2 cellular contexts compared by ENCODE assay signal in the genomic region with DNA sequence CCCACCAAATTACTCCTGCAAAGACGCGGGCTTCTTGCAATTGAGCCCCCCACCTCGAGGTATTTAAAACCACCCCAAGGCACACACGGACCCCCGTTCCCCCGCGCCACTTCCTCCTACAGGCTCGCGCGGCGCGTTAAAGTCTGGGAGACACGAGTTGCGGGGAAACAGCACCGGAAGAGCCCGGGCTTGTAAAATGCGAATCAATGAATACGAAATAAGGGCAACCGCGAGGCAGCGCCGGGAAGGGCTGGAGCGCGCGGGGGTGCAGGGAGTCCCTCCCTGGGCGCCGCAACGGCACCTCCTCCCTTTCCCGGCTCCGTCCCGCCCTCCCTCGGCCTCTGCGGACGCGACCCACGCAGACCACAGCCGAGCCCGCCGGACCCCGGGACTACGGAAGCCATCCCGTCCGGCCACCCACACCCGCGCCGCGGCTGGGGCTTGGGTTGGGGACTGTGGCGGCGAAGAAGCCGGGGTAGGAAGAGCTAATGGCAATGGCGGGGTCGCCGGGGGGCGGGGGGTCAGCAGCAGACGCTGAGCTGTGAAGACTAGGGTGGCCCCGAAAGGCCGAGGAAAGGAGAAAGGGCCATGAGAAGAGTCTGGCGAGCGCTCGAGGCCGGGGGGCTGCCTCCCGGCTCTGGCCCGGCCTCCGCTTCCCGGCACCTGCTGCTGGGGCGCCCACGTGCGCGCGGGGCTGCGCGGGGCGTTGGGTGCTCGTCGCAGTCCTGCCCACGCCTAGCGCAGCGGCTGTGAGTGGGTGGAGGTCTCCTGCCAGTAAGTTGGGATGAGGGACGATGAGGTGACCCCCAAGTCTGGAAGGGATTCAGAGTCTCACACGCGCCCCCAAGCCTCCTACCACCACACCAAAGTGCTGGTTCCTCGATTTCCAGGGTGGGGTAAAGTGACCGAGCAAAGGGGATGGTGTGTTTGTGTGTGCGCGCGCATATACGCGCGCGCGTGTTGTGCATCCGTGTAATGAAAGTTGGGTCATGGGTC.
TF ChIP-seq lines count a peak whose summit lies in the region.

No MANE protein-coding gene starts in this region.

TF ChIP-seq in liver, 16 proteins besides CTCF, POLR2A, EP300 and RAD21:
- TF ChIP-seq, protein P1, sequence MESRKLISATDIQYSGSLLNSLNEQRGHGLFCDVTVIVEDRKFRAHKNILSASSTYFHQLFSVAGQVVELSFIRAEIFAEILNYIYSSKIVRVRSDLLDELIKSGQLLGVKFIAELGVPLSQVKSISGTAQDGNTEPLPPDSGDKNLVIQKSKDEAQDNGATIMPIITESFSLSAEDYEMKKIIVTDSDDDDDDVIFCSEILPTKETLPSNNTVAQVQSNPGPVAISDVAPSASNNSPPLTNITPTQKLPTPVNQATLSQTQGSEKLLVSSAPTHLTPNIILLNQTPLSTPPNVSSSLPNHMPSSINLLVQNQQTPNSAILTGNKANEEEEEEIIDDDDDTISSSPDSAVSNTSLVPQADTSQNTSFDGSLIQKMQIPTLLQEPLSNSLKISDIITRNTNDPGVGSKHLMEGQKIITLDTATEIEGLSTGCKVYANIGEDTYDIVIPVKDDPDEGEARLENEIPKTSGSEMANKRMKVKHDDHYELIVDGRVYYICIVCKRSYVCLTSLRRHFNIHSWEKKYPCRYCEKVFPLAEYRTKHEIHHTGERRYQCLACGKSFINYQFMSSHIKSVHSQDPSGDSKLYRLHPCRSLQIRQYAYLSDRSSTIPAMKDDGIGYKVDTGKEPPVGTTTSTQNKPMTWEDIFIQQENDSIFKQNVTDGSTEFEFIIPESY (IDR thresholded peaks at IDR 0.05), result no peak
- TF ChIP-seq GABPA (IDR thresholded peaks at IDR 0.05 in 1 of 2, conservative IDR thresholded peaks at IDR 0.05 in 1 of 2) (no peak), EGR1 (IDR thresholded peaks at IDR 0.05; ENCODE audit: low read depth in 2 of 2) (no peak), FOXA2 (IDR thresholded peaks at IDR 0.05) (no peak), JUND (IDR thresholded peaks at IDR 0.05) (no peak), YY1 (IDR thresholded peaks at IDR 0.05) (no peak), SP1 (IDR thresholded peaks at IDR 0.05) (no peak), RXRA (IDR thresholded peaks at IDR 0.05) (no peak), TAF1 (conservative IDR thresholded peaks at IDR 0.05) (no peak), HNF4G (IDR thresholded peaks at IDR 0.05) (no peak), HNF4A (conservative IDR thresholded peaks at IDR 0.05) (no peak)
- TF ChIP-seq, protein P2, sequence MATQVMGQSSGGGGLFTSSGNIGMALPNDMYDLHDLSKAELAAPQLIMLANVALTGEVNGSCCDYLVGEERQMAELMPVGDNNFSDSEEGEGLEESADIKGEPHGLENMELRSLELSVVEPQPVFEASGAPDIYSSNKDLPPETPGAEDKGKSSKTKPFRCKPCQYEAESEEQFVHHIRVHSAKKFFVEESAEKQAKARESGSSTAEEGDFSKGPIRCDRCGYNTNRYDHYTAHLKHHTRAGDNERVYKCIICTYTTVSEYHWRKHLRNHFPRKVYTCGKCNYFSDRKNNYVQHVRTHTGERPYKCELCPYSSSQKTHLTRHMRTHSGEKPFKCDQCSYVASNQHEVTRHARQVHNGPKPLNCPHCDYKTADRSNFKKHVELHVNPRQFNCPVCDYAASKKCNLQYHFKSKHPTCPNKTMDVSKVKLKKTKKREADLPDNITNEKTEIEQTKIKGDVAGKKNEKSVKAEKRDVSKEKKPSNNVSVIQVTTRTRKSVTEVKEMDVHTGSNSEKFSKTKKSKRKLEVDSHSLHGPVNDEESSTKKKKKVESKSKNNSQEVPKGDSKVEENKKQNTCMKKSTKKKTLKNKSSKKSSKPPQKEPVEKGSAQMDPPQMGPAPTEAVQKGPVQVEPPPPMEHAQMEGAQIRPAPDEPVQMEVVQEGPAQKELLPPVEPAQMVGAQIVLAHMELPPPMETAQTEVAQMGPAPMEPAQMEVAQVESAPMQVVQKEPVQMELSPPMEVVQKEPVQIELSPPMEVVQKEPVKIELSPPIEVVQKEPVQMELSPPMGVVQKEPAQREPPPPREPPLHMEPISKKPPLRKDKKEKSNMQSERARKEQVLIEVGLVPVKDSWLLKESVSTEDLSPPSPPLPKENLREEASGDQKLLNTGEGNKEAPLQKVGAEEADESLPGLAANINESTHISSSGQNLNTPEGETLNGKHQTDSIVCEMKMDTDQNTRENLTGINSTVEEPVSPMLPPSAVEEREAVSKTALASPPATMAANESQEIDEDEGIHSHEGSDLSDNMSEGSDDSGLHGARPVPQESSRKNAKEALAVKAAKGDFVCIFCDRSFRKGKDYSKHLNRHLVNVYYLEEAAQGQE (IDR thresholded peaks at IDR 0.05), result no peak
- TF ChIP-seq, protein P3, sequence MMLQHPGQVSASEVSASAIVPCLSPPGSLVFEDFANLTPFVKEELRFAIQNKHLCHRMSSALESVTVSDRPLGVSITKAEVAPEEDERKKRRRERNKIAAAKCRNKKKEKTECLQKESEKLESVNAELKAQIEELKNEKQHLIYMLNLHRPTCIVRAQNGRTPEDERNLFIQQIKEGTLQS (IDR thresholded peaks at IDR 0.05), result no peak

TF ChIP-seq in HepG2, 621 proteins besides CTCF, POLR2A, EP300 and RAD21 (continued from another document):
- TF ChIP-seq, protein P4, sequence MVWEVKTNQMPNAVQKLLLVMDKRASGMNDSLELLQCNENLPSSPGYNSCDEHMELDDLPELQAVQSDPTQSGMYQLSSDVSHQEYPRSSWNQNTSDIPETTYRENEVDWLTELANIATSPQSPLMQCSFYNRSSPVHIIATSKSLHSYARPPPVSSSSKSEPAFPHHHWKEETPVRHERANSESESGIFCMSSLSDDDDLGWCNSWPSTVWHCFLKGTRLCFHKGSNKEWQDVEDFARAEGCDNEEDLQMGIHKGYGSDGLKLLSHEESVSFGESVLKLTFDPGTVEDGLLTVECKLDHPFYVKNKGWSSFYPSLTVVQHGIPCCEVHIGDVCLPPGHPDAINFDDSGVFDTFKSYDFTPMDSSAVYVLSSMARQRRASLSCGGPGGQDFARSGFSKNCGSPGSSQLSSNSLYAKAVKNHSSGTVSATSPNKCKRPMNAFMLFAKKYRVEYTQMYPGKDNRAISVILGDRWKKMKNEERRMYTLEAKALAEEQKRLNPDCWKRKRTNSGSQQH (CRISPR knock-in tag; IDR thresholded peaks at IDR 0.05; ENCODE audit: low read depth), result no peak
- no peak for TF ChIP-seq SMC3 (IDR thresholded peaks at IDR 0.05; ENCODE audit: low read length)
- no peak for TF ChIP-seq ARNT (IDR thresholded peaks at IDR 0.05)
- no peak for TF ChIP-seq ZNF629 (CRISPR knock-in tag; conservative IDR thresholded peaks at IDR 0.05)
- TF ChIP-seq NFIC (IDR thresholded peaks at IDR 0.05; ENCODE audit: low read length), result no peak
- TF ChIP-seq HOXA7 (CRISPR knock-in tag; IDR thresholded peaks at IDR 0.05), result no peak
- TF ChIP-seq PAWR (CRISPR knock-in tag; IDR thresholded peaks at IDR 0.05; ENCODE audit: borderline replicate concordance), result no peak
- TF ChIP-seq SRSF1 (optimal IDR thresholded peaks at IDR 0.05; ENCODE audit: low read depth, low read length), result no peak
- TF ChIP-seq, protein P5, sequence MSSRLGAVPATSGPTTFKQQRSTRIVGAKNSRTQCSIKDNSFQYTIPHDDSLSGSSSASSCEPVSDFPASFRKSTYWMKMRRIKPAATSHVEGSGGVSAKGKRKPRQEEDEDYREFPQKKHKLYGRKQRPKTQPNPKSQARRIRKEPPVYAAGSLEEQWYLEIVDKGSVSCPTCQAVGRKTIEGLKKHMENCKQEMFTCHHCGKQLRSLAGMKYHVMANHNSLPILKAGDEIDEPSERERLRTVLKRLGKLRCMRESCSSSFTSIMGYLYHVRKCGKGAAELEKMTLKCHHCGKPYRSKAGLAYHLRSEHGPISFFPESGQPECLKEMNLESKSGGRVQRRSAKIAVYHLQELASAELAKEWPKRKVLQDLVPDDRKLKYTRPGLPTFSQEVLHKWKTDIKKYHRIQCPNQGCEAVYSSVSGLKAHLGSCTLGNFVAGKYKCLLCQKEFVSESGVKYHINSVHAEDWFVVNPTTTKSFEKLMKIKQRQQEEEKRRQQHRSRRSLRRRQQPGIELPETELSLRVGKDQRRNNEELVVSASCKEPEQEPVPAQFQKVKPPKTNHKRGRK (CRISPR knock-in tag; IDR thresholded peaks at IDR 0.05), result no peak
- no peak for TF ChIP-seq ZNF775 (CRISPR knock-in tag; IDR thresholded peaks at IDR 0.05; ENCODE audit: borderline replicate concordance)
- TF ChIP-seq CAMTA2 (CRISPR knock-in tag; IDR thresholded peaks at IDR 0.05; ENCODE audit: borderline replicate concordance), result no peak
- TF ChIP-seq, protein P6, sequence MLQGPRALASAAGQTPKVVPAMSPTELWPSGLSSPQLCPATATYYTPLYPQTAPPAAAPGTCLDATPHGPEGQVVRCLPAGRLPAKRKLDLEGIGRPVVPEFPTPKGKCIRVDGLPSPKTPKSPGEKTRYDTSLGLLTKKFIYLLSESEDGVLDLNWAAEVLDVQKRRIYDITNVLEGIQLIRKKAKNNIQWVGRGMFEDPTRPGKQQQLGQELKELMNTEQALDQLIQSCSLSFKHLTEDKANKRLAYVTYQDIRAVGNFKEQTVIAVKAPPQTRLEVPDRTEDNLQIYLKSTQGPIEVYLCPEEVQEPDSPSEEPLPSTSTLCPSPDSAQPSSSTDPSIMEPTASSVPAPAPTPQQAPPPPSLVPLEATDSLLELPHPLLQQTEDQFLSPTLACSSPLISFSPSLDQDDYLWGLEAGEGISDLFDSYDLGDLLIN (CRISPR knock-in tag; IDR thresholded peaks at IDR 0.05; ENCODE audit: borderline replicate concordance), result no peak
- TF ChIP-seq, protein P7, sequence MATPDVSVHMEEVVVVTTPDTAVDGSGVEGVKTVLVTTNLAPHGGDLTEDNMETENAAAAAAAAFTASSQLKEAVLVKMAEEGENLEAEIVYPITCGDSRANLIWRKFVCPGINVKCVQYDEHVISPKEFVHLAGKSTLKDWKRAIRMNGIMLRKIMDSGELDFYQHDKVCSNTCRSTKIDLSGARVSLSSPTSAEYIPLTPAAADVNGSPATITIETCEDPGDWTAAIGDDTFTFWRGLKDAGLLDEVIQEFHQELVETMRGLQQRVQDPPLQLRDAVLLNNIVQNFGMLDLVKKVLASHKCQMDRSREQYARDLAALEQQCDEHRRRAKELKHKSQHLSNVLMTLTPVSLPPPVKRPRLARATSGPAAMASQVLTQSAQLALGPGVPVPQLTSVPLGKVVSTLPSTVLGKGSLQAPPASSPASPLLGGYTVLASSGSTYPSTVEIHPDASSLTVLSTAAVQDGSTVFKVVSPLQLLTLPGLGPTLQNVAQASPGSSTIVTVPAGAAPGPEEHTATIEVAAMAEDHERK (CRISPR knock-in tag; IDR thresholded peaks at IDR 0.05; ENCODE audit: low read depth), result no peak
- TF ChIP-seq NRL (CRISPR knock-in tag; IDR thresholded peaks at IDR 0.05; ENCODE audit: borderline replicate concordance), result no peak
- no peak for TF ChIP-seq SIX1 (CRISPR knock-in tag; IDR thresholded peaks at IDR 0.05; ENCODE audit: borderline replicate concordance)
- TF ChIP-seq, protein P8, sequence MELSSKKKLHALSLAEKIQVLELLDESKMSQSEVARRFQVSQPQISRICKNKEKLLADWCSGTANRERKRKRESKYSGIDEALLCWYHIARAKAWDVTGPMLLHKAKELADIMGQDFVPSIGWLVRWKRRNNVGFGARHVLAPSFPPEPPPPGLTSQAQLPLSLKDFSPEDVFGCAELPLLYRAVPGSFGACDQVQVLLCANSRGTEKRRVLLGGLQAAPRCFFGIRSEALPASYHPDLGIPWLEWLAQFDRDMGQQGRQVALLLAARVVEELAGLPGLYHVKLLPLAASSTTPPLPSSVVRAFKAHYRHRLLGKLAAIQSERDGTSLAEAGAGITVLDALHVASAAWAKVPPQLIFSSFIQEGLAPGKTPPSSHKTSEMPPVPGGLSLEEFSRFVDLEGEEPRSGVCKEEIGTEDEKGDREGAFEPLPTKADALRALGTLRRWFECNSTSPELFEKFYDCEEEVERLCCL (CRISPR knock-in tag; IDR thresholded peaks at IDR 0.05; ENCODE audit: borderline replicate concordance), result no peak
